ENCODE assay signal across 9 cellular contexts in the genomic region with DNA sequence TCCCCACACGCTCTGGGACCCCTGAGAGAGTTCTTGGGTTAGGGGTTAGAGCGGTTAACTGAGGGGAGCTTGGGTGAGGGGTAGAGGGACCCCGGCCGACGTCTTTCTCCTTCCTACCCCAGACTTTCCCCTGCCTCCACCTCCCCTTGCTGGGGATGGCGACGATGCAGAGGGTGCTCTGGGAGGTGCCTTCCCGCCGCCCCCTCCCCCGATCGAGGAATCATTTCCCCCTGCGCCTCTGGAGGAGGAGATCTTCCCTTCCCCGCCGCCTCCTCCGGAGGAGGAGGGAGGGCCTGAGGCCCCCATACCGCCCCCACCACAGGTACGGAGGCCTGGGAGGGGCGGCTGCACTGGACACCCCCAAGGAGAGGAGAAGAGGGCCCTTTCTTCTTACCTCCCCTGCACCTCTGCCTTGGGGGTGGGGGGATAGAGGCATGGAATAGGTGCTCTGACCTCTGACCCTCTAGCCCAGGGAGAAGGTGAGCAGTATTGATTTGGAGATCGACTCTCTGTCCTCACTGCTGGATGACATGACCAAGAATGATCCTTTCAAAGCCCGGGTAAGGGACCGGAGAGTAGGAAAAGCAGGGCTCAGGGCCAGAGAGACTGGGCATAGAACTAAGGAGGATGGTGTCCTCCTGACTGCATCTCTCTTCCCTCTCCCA. TPM values are rescaled to one million over a fixed set of nuclear protein-coding genes. Genes with fewer than 3 reads are reported as not detected.
DNase-seq lines count a peak whose midpoint lies in the region; ATAC-seq and TF ChIP-seq lines count a peak whose summit lies in the region.
"Had no signal": no experiment of that assay in that cellular context is flagged by ENCODE, and none has a peak within 500 bp of the region (broad histone marks: within the 10 kb centered on the region; RNA-seq: fewer than 3 reads in every experiment).

No MANE protein-coding gene starts in this region.

- no peak overlapping the region for H2BK12ac ChIP-seq in neuronal stem cell (ENCODE audit: low read length)

- H3K4me3 ChIP-seq in PC-3 (ENCODE audit: low read length) (peak overlapping the region; percentile 96), endodermal cell (ENCODE audit: low read length) (peak overlapping the region; percentile 94), neuronal stem cell (ENCODE audit: low read length in 2 of 2) (peak overlapping the region; percentile 76 to 94)

- TSS peak; percentile 53 for BruUV-seq in PC-3 (replicated peaks; lab: Mats Ljungman, UMichigan)

- H4K20me1 ChIP-seq in PC-3 (ENCODE audit: low read length), result peaks cover 50% of the 10 kb centered on the region

- no peaks in the 10 kb centered on the region for H3K27me3 Mint-ChIP-seq in endodermal cell (ENCODE audit: insufficient read depth)

- H3K36me3 Mint-ChIP-seq in endodermal cell (ENCODE audit: low read depth), result peaks cover 4% of the 10 kb centered on the region

- H3K23ac ChIP-seq in neuronal stem cell (ENCODE audit: low read depth, low read length, poor library complexity), result peak overlapping the region; percentile 44

- H3K4me2 ChIP-seq in PC-3 (ENCODE audit: low read length), result peak overlapping the region; percentile 100
- H3K4me2 ChIP-seq in neuronal stem cell (ENCODE audit: insufficient read depth, low read length, poor library complexity, severe bottlenecking), result peak overlapping the region; percentile 73

- H3K4ac ChIP-seq in neuronal stem cell (ENCODE audit: low read length), result no peak overlapping the region

- no peak overlapping the region for H2BK120ac ChIP-seq in neuronal stem cell (ENCODE audit: low read depth, low read length)

- no peak overlapping the region for H4K8ac ChIP-seq in neuronal stem cell (ENCODE audit: low read depth, low read length)

- no peak overlapping the region for H3K4me3 Mint-ChIP-seq in endodermal cell

- no peaks in the 10 kb centered on the region for H3K9me3 Mint-ChIP-seq in endodermal cell

- H3K27ac ChIP-seq in C4-2B, result peak overlapping the region; percentile 72; the same call in 1 of the 2 replicates
- H3K27ac ChIP-seq in PC-3 (ENCODE audit: low read length), result no peak overlapping the region
- no peak overlapping the region for H3K27ac ChIP-seq in endodermal cell (ENCODE audit: low read depth, low read length)
- H3K27ac ChIP-seq in neuronal stem cell (replicated peaks; ENCODE audit: low read length), result no peak overlapping the region

- no peaks in the 10 kb centered on the region for H3F3A ChIP-seq in PC-3 (ENCODE audit: low read length, unreplicated experiment)

- TF ChIP-seq CTCF in C4-2B (conservative IDR thresholded peaks at IDR 0.05), result no peak
- TF ChIP-seq CTCF in PC-3 (conservative IDR thresholded peaks at IDR 0.05; ENCODE audit: low read depth, low read length), result no peak
- no peak for TF ChIP-seq CTCF in endodermal cell (conservative IDR thresholded peaks at IDR 0.05)

- peaks cover 20% of the 10 kb centered on the region for H3K4me1 Mint-ChIP-seq in endodermal cell

- H4K91ac ChIP-seq in neuronal stem cell (ENCODE audit: low read depth, low read length, poor library complexity), result no peak overlapping the region

- no peaks in the 10 kb centered on the region for H3K9me3 ChIP-seq in PC-3 (ENCODE audit: low read length)
- H3K9me3 ChIP-seq in endodermal cell (ENCODE audit: control insufficient read depth, low read length), result no peaks in the 10 kb centered on the region
- peaks cover 0 to 2% of the 10 kb centered on the region in 2 donors for H3K9me3 ChIP-seq in neuronal stem cell (replicated peaks in 1 of 2; ENCODE audit: control insufficient read depth in 2 of 2, insufficient read depth in 1 of 2, low read depth in 1 of 2, low read length in 2 of 2)

- no peaks in the 10 kb centered on the region for H3K9me2 ChIP-seq in PC-3 (replicated peaks; ENCODE audit: low read length)

- H3K27ac Mint-ChIP-seq in endodermal cell, result no peak overlapping the region

- H3K36me3 ChIP-seq in PC-3 (ENCODE audit: low read depth, low read length) (peaks cover 11% of the 10 kb centered on the region; the same call in 1 of the 2 replicates), endodermal cell (ENCODE audit: control insufficient read depth, insufficient read depth, low read length) (peaks cover 46% of the 10 kb centered on the region), neuronal stem cell (replicated peaks in 1 of 2; ENCODE audit: control insufficient read depth in 2 of 2, insufficient read depth in 2 of 2, low read length in 2 of 2) (peaks cover 8 to 39% of the 10 kb centered on the region in 2 donors)

- H2BK15ac ChIP-seq in neuronal stem cell (ENCODE audit: low read length), result no peak overlapping the region

- H3K79me2 ChIP-seq in PC-3 (ENCODE audit: low read length), result peaks cover 84% of the 10 kb centered on the region

- peak overlapping the region; percentile 79 for H2BK5ac ChIP-seq in neuronal stem cell (ENCODE audit: low read length)

- peak overlapping the region; percentile 93 for H3K18ac ChIP-seq in neuronal stem cell (ENCODE audit: low read length)

- H3K4me1 ChIP-seq in PC-3 (ENCODE audit: insufficient read depth, low read length), result peaks cover 49% of the 10 kb centered on the region
- peaks cover 10% of the 10 kb centered on the region for H3K4me1 ChIP-seq in endodermal cell (ENCODE audit: control insufficient read depth, insufficient read depth, low read length)
- peaks cover 16 to 19% of the 10 kb centered on the region in 2 donors for H3K4me1 ChIP-seq in neuronal stem cell (ENCODE audit: control insufficient read depth in 2 of 2, insufficient read depth in 1 of 2, low read depth in 1 of 2, low read length in 2 of 2)

- H2AFZ ChIP-seq in PC-3 (ENCODE audit: low read length) (no peak overlapping the region), neuronal stem cell (ENCODE audit: low read length) (peak overlapping the region; percentile 96)

- H3K14ac ChIP-seq in neuronal stem cell (ENCODE audit: low read length), result no peak overlapping the region

- DNase-seq in PC-3 (no peak), endodermal cell (peak; percentile 46), neuronal stem cell (ENCODE audit: low spot score) (no peak), 8988T (no peak), cerebellar cortex (ENCODE audit: low spot score) (no peak), medulla oblongata (ENCODE audit: extremely low spot score) (no peak)
- DNase-seq: NCI-H524 treated with DMSO at 0.1 percent for 48 hours had no signal

- POLR2A ChIA-PET in PC-3 (lab: Charles Lee; ENCODE audit: unreplicated experiment), result no interaction called here

- H3K27me3 ChIP-seq in PC-3 (ENCODE audit: low read length) (no peaks in the 10 kb centered on the region), endodermal cell (ENCODE audit: control insufficient read depth, insufficient read depth, low read length, poor library complexity, severe bottlenecking) (no peaks in the 10 kb centered on the region), neuronal stem cell (ENCODE audit: control insufficient read depth in 3 of 3, insufficient read depth in 3 of 3, low read depth in 1 of 3, low read length in 3 of 3) (no peaks in the 10 kb centered on the region)

- ATAC-seq in PC-3 (no peak), GM19035 (IDR thresholded peaks at IDR 0.05; ENCODE audit: unreplicated experiment) (no peak)

- intact Hi-C loops in PC-3 (cut with micrococcal nuclease), result loop anchor here (5.0 kb wide), 1 partner anchor 35 kb away; no protein-coding TSS in a partner anchor

- CTCF ChIA-PET in PC-3 (lab: Charles Lee), result no interaction called here

- H3K9ac ChIP-seq in PC-3 (ENCODE audit: low read length) (peak overlapping the region; percentile 94), endodermal cell (ENCODE audit: extremely low read depth, low read length, poor library complexity, severe bottlenecking) (peak overlapping the region; percentile 88), neuronal stem cell (ENCODE audit: low read depth, low read length, poor library complexity) (peak overlapping the region; percentile 61)

- peak overlapping the region; percentile 34 for H2AK5ac ChIP-seq in neuronal stem cell (ENCODE audit: low read depth, low read length)

- H3K79me1 ChIP-seq in neuronal stem cell (ENCODE audit: low read depth, low read length), result peaks cover 4% of the 10 kb centered on the region

- WGBS in endodermal cell (ENCODE audit: insufficient coverage in 1 of 2, insufficient read length in 1 of 2), 2 experiments, result 12 to 28% methylated on average over 2 to 14 of the region's 21 CpGs
- no CpG with 5 or more reads among the region's 21 CpGs for WGBS in neuronal stem cell (ENCODE audit: extremely low coverage in 2 of 2, insufficient read length in 2 of 2, insufficient replicate concordance in 1 of 2), 2 donors

RNA-seq across cellular contexts. Expression of gene ZYX, which starts 1.1 kb away (rescaled TPM):
- total RNA-seq in PC-3 (2014; rRNA removed) (103 and 108 TPM in 2 replicates), endodermal cell (100 to 1,000 TPM; 127 to 161 TPM)
- polyA plus RNA-seq in endodermal cell (2013, experiment 1 of 2), result 116 TPM
- 102 TPM for polyA plus RNA-seq in endodermal cell (2013, experiment 2 of 2)
- polyA plus RNA-seq in neuronal stem cell (2013, experiment 1 of 2), result 85.0 TPM
- polyA plus RNA-seq in neuronal stem cell (2013, experiment 2 of 2), result 85.7 TPM

RNA-seq across cellular contexts. Expression of gene FAM131B, which starts 19.7 kb away (rescaled TPM):
- total RNA-seq in PC-3 (2014; rRNA removed) (6.9 and 7.7 TPM in 2 replicates), endodermal cell (1 to 10 TPM; 1.9 to 3.6 TPM)
- 26.5 TPM for polyA plus RNA-seq in endodermal cell (2013, experiment 1 of 2)
- polyA plus RNA-seq in endodermal cell (2013, experiment 2 of 2), result 21.7 TPM
- 27.3 TPM for polyA plus RNA-seq in neuronal stem cell (2013, experiment 1 of 2)
- 26.2 TPM for polyA plus RNA-seq in neuronal stem cell (2013, experiment 2 of 2)

RNA-seq across cellular contexts. Expression of gene EPHA1, which starts 26.4 kb away (rescaled TPM):
- total RNA-seq in PC-3 (2014; rRNA removed) (43.9 and 46.4 TPM in 2 replicates), endodermal cell (100 to 1,000 TPM in 1 of 2 donors, 10 to 100 TPM in 1; 70.0 to 103 TPM)
- 8.4 TPM for polyA plus RNA-seq in endodermal cell (2013, experiment 1 of 2)
- 5.8 TPM for polyA plus RNA-seq in endodermal cell (2013, experiment 2 of 2)
- 0.24 TPM for polyA plus RNA-seq in neuronal stem cell (2013, experiment 1 of 2)
- 0.15 TPM for polyA plus RNA-seq in neuronal stem cell (2013, experiment 2 of 2)
